30 cellular contexts compared by ENCODE assay signal in genomic region chr3:55559651-55560423, GRCh38.
"Had no signal": no experiment of that assay in that cellular context is flagged by ENCODE, and none has a peak within 500 bp of the region (broad histone marks: within the 10 kb centered on the region; RNA-seq: fewer than 3 reads in every experiment).

No MANE protein-coding gene starts in this region.

- H3K4me1 ChIP-seq: ascending aorta, body of pancreas, breast epithelium had no signal

- H3K36me3 ChIP-seq: ascending aorta, breast epithelium had no signal

- H3K9me3 ChIP-seq: ascending aorta, body of pancreas, breast epithelium had no signal

- H3K4me3 ChIP-seq: ascending aorta, body of pancreas, breast epithelium had no signal

- DNase-seq: activated CD4-positive, alpha-beta T cell treated with anti-CD3 and anti-CD28 coated beads, Interleukin-2, amount 10 ng/mL, durations not matched to agents 24 days and 14 days; activated CD4-positive, alpha-beta T cell treated with anti-CD3 and anti-CD28 coated beads, Interleukin-2, amount 50 U/mL, for 4 hours; activated CD8-positive, alpha-beta T cell treated with anti-CD3 and anti-CD28 coated beads for 36 hours; activated effector memory CD4-positive, alpha-beta T cell treated with anti-CD3 and anti-CD28 coated beads, Interleukin-2, amount 50 U/mL, for 16 hours; activated naive CD4-positive, alpha-beta T cell; activated naive CD4-positive, alpha-beta T cell treated with anti-CD3 and anti-CD28 coated beads, Interleukin-2, amount 50 U/mL, for 16 hours; activated naive CD8-positive, alpha-beta T cell treated with anti-CD3 and anti-CD28 coated beads for 36 hours; activated T-cell treated with anti-CD3 and anti-CD28 coated beads, Interleukin-2, amount 50 U/mL, for 1 hour; activated T-cell treated with anti-CD3 and anti-CD28 coated beads, Interleukin-2, amount 50 U/mL, for 72 hours; amygdala; body of pancreas; KG1; MM.1S; MV-4-11; NCI-H1092; NCI-H1417; NCI-H146; NCI-H187 treated with DMSO at 0.1 percent for 48 hours; NCI-H2081 treated with DMSO at 0.1 percent for 48 hours; NCI-H510A; NCI-H526; NCI-H748 treated with DMSO at 0.1 percent for 48 hours; OCI-M1; Right ventricle myocardium superior; SW 1271; T-helper 1 cell; T1000 had no signal

- ATAC-seq: activated CD8-positive, alpha-beta T cell treated with anti-CD3 and anti-CD28 coated beads for 36 hours; activated T-cell treated with anti-CD3 and anti-CD28 coated beads, Interleukin-2, amount 50 U/mL, for 72 hours; activated T-helper 17 cell treated with anti-CD3 and anti-CD28 coated beads, Interleukin-2, amount 50 U/mL, for 72 hours; body of pancreas had no signal

- H3K27ac ChIP-seq: ascending aorta, body of pancreas, breast epithelium had no signal

- H3K27me3 ChIP-seq: ascending aorta, body of pancreas, breast epithelium had no signal
